ENCODE assay signal across 1 cellular context in genomic region chr20:31674895-31675827, GRCh38.
TF ChIP-seq lines count a peak whose summit lies in the region.

No MANE protein-coding gene starts in this region.

TF ChIP-seq in GM12878, 131 proteins besides CTCF, POLR2A, EP300 and RAD21 (continued from another document):
- peak; percentile 63; the same call in 1 of the 2 replicates for TF ChIP-seq RELB (IDR thresholded peaks at IDR 0.05; ENCODE audit: low read depth)
- no peak for TF ChIP-seq RCOR1 (conservative IDR thresholded peaks at IDR 0.05; ENCODE audit: low read depth, low read length)
- TF ChIP-seq ZBTB33 (IDR thresholded peaks at IDR 0.05): no peak
